ENCODE assay signal across 15 cellular contexts in genomic region chr4:80015407-80016189, GRCh38.
"Had no signal": no experiment of that assay in that cellular context is flagged by ENCODE, and none has a peak within 500 bp of the region (broad histone marks: within the 10 kb centered on the region; RNA-seq: fewer than 3 reads in every experiment).

No MANE protein-coding gene starts in this region.

- DNase-seq: activated CD4-positive, alpha-beta T cell treated with anti-CD3 and anti-CD28 coated beads for 36 hours; activated CD4-positive, alpha-beta T cell treated with anti-CD3 and anti-CD28 coated beads, Interleukin-2, amount 50 U/mL, for 48 hours; activated gamma-delta T cell treated with Interleukin-2 at 50 U/mL for 16 hours; dorsolateral prefrontal cortex; foreskin melanocyte; glutamatergic neuron; hippocampal formation; left cardiac atrium; naive thymus-derived CD8-positive, alpha-beta T cell; posterior cingulate gyrus; retina; stimulated activated CD4-positive, alpha-beta T cell treated with anti-CD3 and anti-CD28 coated beads, Interleukin-15, amount 100 ng/mL, for 24 hours; stimulated activated CD4-positive, alpha-beta T cell treated with anti-CD3 and anti-CD28 coated beads, Interleukin-2, amount 100 ng/mL, for 48 hours; T-cell had no signal

- H3K4me3 ChIP-seq: dorsolateral prefrontal cortex, skin epidermis had no signal

- H3K27ac ChIP-seq: dorsolateral prefrontal cortex had no signal

- H3K27me3 ChIP-seq: dorsolateral prefrontal cortex had no signal
